ENCODE assay signal across 23 cellular contexts in the genomic region with DNA sequence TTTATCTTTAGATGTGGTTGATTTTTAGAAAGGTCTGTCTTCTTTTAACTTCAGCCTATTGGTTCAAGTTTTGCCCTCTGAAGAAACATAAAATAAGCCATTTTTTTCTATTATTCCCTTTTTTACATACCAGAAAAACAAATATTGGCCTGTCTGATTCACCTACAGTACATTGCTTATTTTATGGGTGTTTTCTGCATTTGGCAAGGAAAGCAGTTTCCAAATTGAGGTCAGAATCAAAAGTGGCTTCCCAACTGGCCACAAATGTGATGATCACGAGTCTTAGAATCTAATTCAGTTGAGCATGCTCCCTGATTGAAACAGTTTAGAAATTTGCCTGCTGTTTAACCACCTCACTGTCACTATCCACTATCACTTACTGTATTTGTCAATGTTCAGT.
"Had no signal": no experiment of that assay in that cellular context is flagged by ENCODE, and none has a peak within 500 bp of the region (broad histone marks: within the 10 kb centered on the region; RNA-seq: fewer than 3 reads in every experiment).

No MANE protein-coding gene starts in this region.

- H3K4me1 ChIP-seq: esophagus squamous epithelium, heart right ventricle, lower lobe of right lung, prostate gland, right atrium auricular region, tibial nerve, upper lobe of left lung had no signal

- H3K9me3 Mint-ChIP-seq: effector memory CD8-positive, alpha-beta T cell; stimulated activated memory B cell treated with anti-CD40 and anti-IgM and Interleukin-4, amounts not matched to agents 10 μg/mL and 1 μg/mL and 100 μg/mL, for 72 hours had no signal

- ATAC-seq: effector memory CD8-positive, alpha-beta T cell; heart right ventricle; left ventricle myocardium superior; lower lobe of right lung; natural killer cell; sciatic nerve; stimulated activated memory B cell treated with anti-CD40 and anti-IgM and Interleukin-4, amounts not matched to agents 10 μg/mL and 1 μg/mL and 100 μg/mL, for 72 hours; stimulated activated naive CD8-positive, alpha-beta T cell treated with anti-CD3 and anti-CD28 coated beads, Interleukin-15, Interleukin-2, amounts not matched to agents 100 U/mL and 50 U/mL, for 24 hours had no signal

- H3K4me1 Mint-ChIP-seq: immature natural killer cell; natural killer cell; stimulated activated memory B cell treated with anti-CD40 and anti-IgM and Interleukin-4, amounts not matched to agents 10 μg/mL and 1 μg/mL and 100 μg/mL, for 72 hours had no signal

- H3K27me3 Mint-ChIP-seq: effector memory CD8-positive, alpha-beta T cell; stimulated activated memory B cell treated with anti-CD40 and anti-IgM and Interleukin-4, amounts not matched to agents 10 μg/mL and 1 μg/mL and 100 μg/mL, for 72 hours had no signal

- DNase-seq: dermis blood vessel endothelial cell; effector memory CD8-positive, alpha-beta T cell; erythroblast; esophagus squamous epithelium; foreskin melanocyte; glutamatergic neuron; heart right ventricle; hippocampal formation; immature natural killer cell; left ventricle myocardium superior; lower lobe of right lung; natural killer cell; nucleus accumbens; stimulated activated CD4-positive, alpha-beta T cell treated with anti-CD3 and anti-CD28 coated beads, Interleukin-4, amount 100 ng/mL, for 4 hours; stimulated activated naive CD8-positive, alpha-beta T cell treated with anti-CD3 and anti-CD28 coated beads, Interleukin-15, Interleukin-2, amounts not matched to agents 100 U/mL and 50 U/mL, for 24 hours; upper lobe of left lung had no signal

- H3K27ac Mint-ChIP-seq: effector memory CD8-positive, alpha-beta T cell; immature natural killer cell; natural killer cell; stimulated activated memory B cell treated with anti-CD40 and anti-IgM and Interleukin-4, amounts not matched to agents 10 μg/mL and 1 μg/mL and 100 μg/mL, for 72 hours had no signal

- H3K36me3 ChIP-seq: esophagus squamous epithelium, heart right ventricle, lower lobe of right lung, prostate gland, right atrium auricular region, thoracic aorta, tibial nerve, upper lobe of left lung had no signal

- H3K9me3 ChIP-seq: esophagus squamous epithelium, heart right ventricle, lower lobe of right lung, prostate gland, right atrium auricular region, thoracic aorta, tibial nerve, upper lobe of left lung had no signal

- H3K4me3 Mint-ChIP-seq: effector memory CD8-positive, alpha-beta T cell; immature natural killer cell; natural killer cell; stimulated activated memory B cell treated with anti-CD40 and anti-IgM and Interleukin-4, amounts not matched to agents 10 μg/mL and 1 μg/mL and 100 μg/mL, for 72 hours had no signal

- H3K27ac ChIP-seq: coronary artery, esophagus squamous epithelium, heart right ventricle, lower lobe of right lung, prostate gland, right atrium auricular region, thoracic aorta, tibial nerve, upper lobe of left lung had no signal

- H3K4me3 ChIP-seq: coronary artery, esophagus squamous epithelium, heart right ventricle, lower lobe of right lung, prostate gland, right atrium auricular region, thoracic aorta, tibial nerve, upper lobe of left lung had no signal

- H3K36me3 Mint-ChIP-seq: immature natural killer cell; natural killer cell; stimulated activated memory B cell treated with anti-CD40 and anti-IgM and Interleukin-4, amounts not matched to agents 10 μg/mL and 1 μg/mL and 100 μg/mL, for 72 hours had no signal

- H3K27me3 ChIP-seq: esophagus squamous epithelium, heart right ventricle, right atrium auricular region, tibial nerve, upper lobe of left lung had no signal
